Comparison of ENCODE assay signal across 8 cellular contexts in genomic region chr20:45229264-45230056, GRCh38. TPM values are rescaled to one million over a fixed set of nuclear protein-coding genes. Genes with fewer than 3 reads are reported as not detected.
DNase-seq lines count a peak whose midpoint lies in the region; ATAC-seq and TF ChIP-seq lines count a peak whose summit lies in the region.

No MANE protein-coding gene starts in this region.

- 49 to 52% methylated on average over 17 to 18 of the region's 18 CpGs for WGBS in body of pancreas, 2 donors

- BruUV-seq in OCI-LY7 (replicated peaks; lab: Mats Ljungman, UMichigan): no TSS peak

- CTCF ChIA-PET in OCI-LY7 (lab: Charles Lee; ENCODE audit: unreplicated experiment): no interaction called here

- TF ChIP-seq POLR2A in body of pancreas (IDR thresholded peaks at IDR 0.05): no peak

- H2AFZ ChIP-seq in OCI-LY7 (ENCODE audit: low read length): peak overlapping the region; percentile 97

- H3K9me2 ChIP-seq in OCI-LY7 (ENCODE audit: insufficient read depth, low read length): no peaks in the 10 kb centered on the region

- no peak overlapping the region for H3K27ac ChIP-seq in right atrium auricular region
- H3K27ac ChIP-seq in OCI-LY7 (ENCODE audit: low read depth, low read length, poor library complexity, severe bottlenecking): no peak overlapping the region
- H3K27ac ChIP-seq in body of pancreas: no peak overlapping the region

- H4K20me1 ChIP-seq in OCI-LY7 (ENCODE audit: insufficient read depth, low read length): no peaks in the 10 kb centered on the region

- intact Hi-C loops in Right ventricle myocardium inferior (cut with DNase I): no loop called here
- intact Hi-C loops in OCI-LY7 (cut with micrococcal nuclease; ENCODE audit: unreplicated experiment): no loop called here
- intact Hi-C loops in body of pancreas (cut with DNase I): no loop called here

- peak; percentile 69 for DNase-seq in Right ventricle myocardium inferior (ENCODE audit: missing footprints)
- no peak for DNase-seq in right atrium auricular region (ENCODE audit: low spot score)
- DNase-seq in OCI-LY7 (ENCODE audit: low spot score): peak; percentile 51
- peak; percentile 39 to 66 (median 56) for DNase-seq in body of pancreas
- no peak for DNase-seq in retinal pigment epithelial cell (ENCODE audit: low read depth)
- DNase-seq in C1 segment of cervical spinal cord (lab: John Stamatoyannopoulos, UW): no peak
- no peak for DNase-seq in foreskin melanocyte

- ATAC-seq in Right ventricle myocardium inferior (no peak), body of pancreas (peak; percentile 53), HG03175 (IDR thresholded peaks at IDR 0.05; ENCODE audit: unreplicated experiment) (no peak)

- H3K9me3 ChIP-seq in right atrium auricular region: peaks cover 0 to 7% of the 10 kb centered on the region in 2 donors
- H3K9me3 ChIP-seq in OCI-LY7 (ENCODE audit: low read length): no peaks in the 10 kb centered on the region
- H3K9me3 ChIP-seq in body of pancreas: no peaks in the 10 kb centered on the region

- no peaks in the 10 kb centered on the region for H3K4me1 ChIP-seq in right atrium auricular region
- H3K4me1 ChIP-seq in OCI-LY7 (ENCODE audit: insufficient read depth, low read length, poor library complexity, severe bottlenecking): no peaks in the 10 kb centered on the region
- peaks cover 7% of the 10 kb centered on the region for H3K4me1 ChIP-seq in body of pancreas

- peak overlapping the region; percentile 16; the same call in 1 of the 2 replicates for H3K4me2 ChIP-seq in OCI-LY7 (ENCODE audit: low read length)

- POLR2A ChIA-PET in OCI-LY7 (lab: Charles Lee): no interaction called here

- TF ChIP-seq CTCF in right atrium auricular region (IDR thresholded peaks at IDR 0.05) (no peak), OCI-LY7 (conservative IDR thresholded peaks at IDR 0.05; ENCODE audit: low read length) (peak; percentile 82), body of pancreas (IDR thresholded peaks at IDR 0.05) (peak; percentile 14 to 56 (median 44)), retinal pigment epithelial cell (conservative IDR thresholded peaks at IDR 0.05; ENCODE audit: low read depth, low read length) (peak; percentile 62)

- H3K27me3 ChIP-seq in right atrium auricular region: no peaks in the 10 kb centered on the region
- no peaks in the 10 kb centered on the region for H3K27me3 ChIP-seq in body of pancreas

- no peaks in the 10 kb centered on the region for H3K79me2 ChIP-seq in OCI-LY7 (ENCODE audit: insufficient read depth, low read depth, low read length)

- H3K36me3 ChIP-seq in right atrium auricular region (no peaks in the 10 kb centered on the region), OCI-LY7 (ENCODE audit: insufficient read depth, low read length) (no peaks in the 10 kb centered on the region), body of pancreas (replicated peaks in 1 of 2; ENCODE audit: insufficient read depth in 1 of 2, low read depth in 2 of 2) (no peaks in the 10 kb centered on the region)

- H3K4me3 ChIP-seq in right atrium auricular region (no peak overlapping the region), OCI-LY7 (ENCODE audit: low read depth, low read length, poor library complexity, severe bottlenecking) (no peak overlapping the region), body of pancreas (no peak overlapping the region), retinal pigment epithelial cell (ENCODE audit: low read length) (no peak overlapping the region)

RNA-seq across cellular contexts. Expression of gene SEMG2, which starts 8.3 kb away (rescaled TPM):
- not detected for total RNA-seq in Right ventricle myocardium inferior
- total RNA-seq in right atrium auricular region: not detected
- not detected in 2 replicates for total RNA-seq in OCI-LY7 (2014; rRNA removed; shearing (Covaris generic))
- not detected in 2 replicates for total RNA-seq in OCI-LY7 (2022)
- total RNA-seq in body of pancreas: not detected

RNA-seq across cellular contexts. Expression of gene SEMG1, which starts 22.6 kb away (rescaled TPM):
- total RNA-seq in Right ventricle myocardium inferior (not detected), right atrium auricular region (not detected), OCI-LY7 (2022) (not detected in 2 replicates), body of pancreas (not detected)
- not detected in 2 replicates for total RNA-seq in OCI-LY7 (2014; rRNA removed; shearing (Covaris generic))

RNA-seq across cellular contexts. Expression of gene SLPI, which starts 24.9 kb away (rescaled TPM):
- total RNA-seq in Right ventricle myocardium inferior (5.7 TPM), right atrium auricular region (100 to 1,000 TPM in 1 of 2 donors, 10 to 100 TPM in 1; 57.3 to 306 TPM), OCI-LY7 (2022) (not detected in 2 replicates), body of pancreas (10 to 100 TPM; 14.5 to 34.0 TPM)
- not detected in 2 replicates for total RNA-seq in OCI-LY7 (2014; rRNA removed; shearing (Covaris generic))

RNA-seq across cellular contexts. Expression of gene PI3, which starts 54.8 kb away (rescaled TPM):
- total RNA-seq in Right ventricle myocardium inferior: not detected
- total RNA-seq in right atrium auricular region: not detected
- not detected in 2 replicates for total RNA-seq in OCI-LY7 (2014; rRNA removed; shearing (Covaris generic))
- not detected in 2 replicates for total RNA-seq in OCI-LY7 (2022)
- total RNA-seq in body of pancreas: not detected

Comparison
In these comparisons a context has a peak if more than half of its experiments do, and no peak if none do; other contexts are left out.
1. DNase-seq: peak in Right ventricle myocardium inferior (single experiment), OCI-LY7 (single experiment) and body of pancreas (4 of 4); none in right atrium auricular region (single experiment), retinal pigment epithelial cell (single experiment), C1 segment of cervical spinal cord (0 of 14) and foreskin melanocyte (single experiment).
2. CTCF ChIP-seq: peak in OCI-LY7 (single experiment), body of pancreas (7 of 7) and retinal pigment epithelial cell (single experiment); none in right atrium auricular region (0 of 2).